In the genomic region with DNA sequence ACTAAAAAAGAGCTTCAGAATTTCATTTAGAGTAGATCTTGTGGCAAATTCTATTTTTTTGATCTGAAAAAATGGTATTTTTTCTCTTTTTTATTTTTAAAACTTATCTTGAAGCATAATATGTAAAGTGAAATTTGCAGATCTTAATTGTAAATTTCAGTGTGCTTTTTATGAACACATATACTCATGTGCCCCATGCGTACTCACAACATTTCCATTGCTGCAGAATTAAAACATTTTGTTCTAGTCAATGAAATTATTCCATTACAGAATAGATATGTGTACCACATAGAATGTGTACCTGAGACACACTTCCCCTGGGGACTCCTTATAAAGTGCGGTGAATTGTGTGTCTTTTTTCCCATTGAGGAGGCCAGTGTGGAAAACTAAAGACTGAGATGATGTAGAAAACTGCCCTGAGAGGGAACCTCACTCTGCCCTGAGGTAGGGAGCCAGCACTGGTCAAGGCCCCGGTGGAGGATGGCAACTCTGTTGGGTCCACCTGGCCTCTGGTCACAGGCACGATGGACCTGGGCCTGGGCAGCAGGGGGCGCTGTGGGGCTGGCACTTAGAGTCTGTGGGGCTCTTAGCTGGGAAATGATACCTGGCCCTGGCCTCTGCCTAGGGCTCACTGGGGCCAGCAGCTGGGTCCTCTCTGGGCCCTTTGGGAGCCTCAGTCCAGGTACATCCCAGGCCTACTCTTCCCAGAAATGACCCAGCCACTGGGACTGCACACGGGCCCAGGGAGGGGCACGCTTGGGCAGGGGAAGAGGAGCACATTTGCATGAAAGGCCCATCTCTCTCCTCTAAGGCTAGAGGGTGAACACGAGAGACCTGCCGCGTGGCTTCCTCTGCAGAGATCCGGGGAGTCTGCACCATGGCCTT, we compare ENCODE assay signal across 1 cellular context.
TF ChIP-seq lines count a peak whose summit lies in the region.

No MANE protein-coding gene starts in this region.

TF ChIP-seq in K562, 482 proteins besides CTCF, POLR2A, EP300 and RAD21 (continued from another document and continues in another):
- TF ChIP-seq USF1 (CRISPR knock-in tag; IDR thresholded peaks at IDR 0.05) (peak; percentile 54; the same call in 1 of the 2 replicates), BMI1 (IDR thresholded peaks at IDR 0.05; ENCODE audit: low read length) (no peak), RBM15 (IDR thresholded peaks at IDR 0.05; ENCODE audit: insufficient read depth, low read length) (no peak), DACH1 (IDR thresholded peaks at IDR 0.05; ENCODE audit: partially characterized antibody) (no peak), RBM17 (IDR thresholded peaks at IDR 0.05; ENCODE audit: borderline replicate concordance, low read depth, low read length) (no peak), CEBPZ (IDR thresholded peaks at IDR 0.05; ENCODE audit: borderline replicate concordance, low read depth, low read length) (no peak), ZBTB8A (IDR thresholded peaks at IDR 0.05; ENCODE audit: partially characterized antibody) (no peak), SMAD4 (CRISPR knock-in tag; conservative IDR thresholded peaks at IDR 0.05) (0 out of 2 replicates have a peak, but pooled peaks have one; percentile 40), SP1 (CRISPR knock-in tag; IDR thresholded peaks at IDR 0.05) (0 out of 2 replicates have a peak, but pooled peaks have one; percentile 36), HINFP (tag; conservative IDR thresholded peaks at IDR 0.05; ENCODE audit: low read depth) (0 out of 2 replicates have a peak, but pooled peaks have one; percentile 6), ETS1 (conservative IDR thresholded peaks at IDR 0.05; ENCODE audit: control insufficient read depth, low read depth, low read length) (no peak; the same call in 1 of the 2 replicates), POLR2B (IDR thresholded peaks at IDR 0.05; ENCODE audit: low read depth, partially characterized antibody) (no peak), GTF2E2 (tag; IDR thresholded peaks at IDR 0.05) (no peak), KLF16 (IDR thresholded peaks at IDR 0.05) (peak; percentile 90), MCM3 (IDR thresholded peaks at IDR 0.05) (no peak), ZNF41 (CRISPR knock-in tag; conservative IDR thresholded peaks at IDR 0.05) (peak; percentile 38; the same call in 1 of the 2 replicates), HNRNPL (IDR thresholded peaks at IDR 0.05; ENCODE audit: low read depth, low read length) (no peak), ATF6 (CRISPR knock-in tag; IDR thresholded peaks at IDR 0.05) (no peak), MTA1 (IDR thresholded peaks at IDR 0.05; ENCODE audit: borderline replicate concordance) (no peak), ZC3H8 (IDR thresholded peaks at IDR 0.05) (no peak), FIP1L1 (IDR thresholded peaks at IDR 0.05; ENCODE audit: low read depth, low read length, poor library complexity, severe bottlenecking) (no peak), HLTF (IDR thresholded peaks at IDR 0.05) (no peak), NELFE (IDR thresholded peaks at IDR 0.05; ENCODE audit: insufficient read depth, insufficient read length) (no peak), TAF1 (IDR thresholded peaks at IDR 0.05; ENCODE audit: control insufficient read depth, extremely low read depth, insufficient read depth, low read length, severe bottlenecking) (no peak), SMARCA4 (IDR thresholded peaks at IDR 0.05) (no peak), ZBTB2 (IDR thresholded peaks at IDR 0.05) (no peak), CBFB (CRISPR knock-in tag; IDR thresholded peaks at IDR 0.05) (peak; percentile 32; the same call in 1 of the 2 replicates), ZNF561 (CRISPR knock-in tag; conservative IDR thresholded peaks at IDR 0.05) (no peak), ZSCAN29 (IDR thresholded peaks at IDR 0.05) (no peak), BACH1 (tag; IDR thresholded peaks at IDR 0.05) (no peak), E2F1 (CRISPR knock-in tag; IDR thresholded peaks at IDR 0.05) (peak; percentile 72; the same call in 1 of the 2 replicates), ZNF311 (CRISPR knock-in tag; IDR thresholded peaks at IDR 0.05) (no peak), NR3C1 (CRISPR knock-in tag; IDR thresholded peaks at IDR 0.05) (no peak; the same call in 1 of the 2 replicates), COPS2 (conservative IDR thresholded peaks at IDR 0.05) (no peak), ZNF717 (CRISPR knock-in tag; IDR thresholded peaks at IDR 0.05) (no peak), ZNF785 (CRISPR knock-in tag; IDR thresholded peaks at IDR 0.05) (no peak; the same call in 1 of the 2 replicates), FOXA1 (IDR thresholded peaks at IDR 0.05; ENCODE audit: borderline replicate concordance) (no peak), NCOA6 (IDR thresholded peaks at IDR 0.05) (no peak)
- TF ChIP-seq, protein P1, sequence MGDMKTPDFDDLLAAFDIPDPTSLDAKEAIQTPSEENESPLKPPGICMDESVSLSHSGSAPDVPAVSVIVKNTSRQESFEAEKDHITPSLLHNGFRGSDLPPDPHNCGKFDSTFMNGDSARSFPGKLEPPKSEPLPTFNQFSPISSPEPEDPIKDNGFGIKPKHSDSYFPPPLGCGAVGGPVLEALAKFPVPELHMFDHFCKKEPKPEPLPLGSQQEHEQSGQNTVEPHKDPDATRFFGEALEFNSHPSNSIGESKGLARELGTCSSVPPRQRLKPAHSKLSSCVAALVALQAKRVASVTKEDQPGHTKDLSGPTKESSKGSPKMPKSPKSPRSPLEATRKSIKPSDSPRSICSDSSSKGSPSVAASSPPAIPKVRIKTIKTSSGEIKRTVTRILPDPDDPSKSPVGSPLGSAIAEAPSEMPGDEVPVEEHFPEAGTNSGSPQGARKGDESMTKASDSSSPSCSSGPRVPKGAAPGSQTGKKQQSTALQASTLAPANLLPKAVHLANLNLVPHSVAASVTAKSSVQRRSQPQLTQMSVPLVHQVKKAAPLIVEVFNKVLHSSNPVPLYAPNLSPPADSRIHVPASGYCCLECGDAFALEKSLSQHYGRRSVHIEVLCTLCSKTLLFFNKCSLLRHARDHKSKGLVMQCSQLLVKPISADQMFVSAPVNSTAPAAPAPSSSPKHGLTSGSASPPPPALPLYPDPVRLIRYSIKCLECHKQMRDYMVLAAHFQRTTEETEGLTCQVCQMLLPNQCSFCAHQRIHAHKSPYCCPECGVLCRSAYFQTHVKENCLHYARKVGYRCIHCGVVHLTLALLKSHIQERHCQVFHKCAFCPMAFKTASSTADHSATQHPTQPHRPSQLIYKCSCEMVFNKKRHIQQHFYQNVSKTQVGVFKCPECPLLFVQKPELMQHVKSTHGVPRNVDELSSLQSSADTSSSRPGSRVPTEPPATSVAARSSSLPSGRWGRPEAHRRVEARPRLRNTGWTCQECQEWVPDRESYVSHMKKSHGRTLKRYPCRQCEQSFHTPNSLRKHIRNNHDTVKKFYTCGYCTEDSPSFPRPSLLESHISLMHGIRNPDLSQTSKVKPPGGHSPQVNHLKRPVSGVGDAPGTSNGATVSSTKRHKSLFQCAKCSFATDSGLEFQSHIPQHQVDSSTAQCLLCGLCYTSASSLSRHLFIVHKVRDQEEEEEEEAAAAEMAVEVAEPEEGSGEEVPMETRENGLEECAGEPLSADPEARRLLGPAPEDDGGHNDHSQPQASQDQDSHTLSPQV (IDR thresholded peaks at IDR 0.05), result no peak
- TF ChIP-seq, protein P2, sequence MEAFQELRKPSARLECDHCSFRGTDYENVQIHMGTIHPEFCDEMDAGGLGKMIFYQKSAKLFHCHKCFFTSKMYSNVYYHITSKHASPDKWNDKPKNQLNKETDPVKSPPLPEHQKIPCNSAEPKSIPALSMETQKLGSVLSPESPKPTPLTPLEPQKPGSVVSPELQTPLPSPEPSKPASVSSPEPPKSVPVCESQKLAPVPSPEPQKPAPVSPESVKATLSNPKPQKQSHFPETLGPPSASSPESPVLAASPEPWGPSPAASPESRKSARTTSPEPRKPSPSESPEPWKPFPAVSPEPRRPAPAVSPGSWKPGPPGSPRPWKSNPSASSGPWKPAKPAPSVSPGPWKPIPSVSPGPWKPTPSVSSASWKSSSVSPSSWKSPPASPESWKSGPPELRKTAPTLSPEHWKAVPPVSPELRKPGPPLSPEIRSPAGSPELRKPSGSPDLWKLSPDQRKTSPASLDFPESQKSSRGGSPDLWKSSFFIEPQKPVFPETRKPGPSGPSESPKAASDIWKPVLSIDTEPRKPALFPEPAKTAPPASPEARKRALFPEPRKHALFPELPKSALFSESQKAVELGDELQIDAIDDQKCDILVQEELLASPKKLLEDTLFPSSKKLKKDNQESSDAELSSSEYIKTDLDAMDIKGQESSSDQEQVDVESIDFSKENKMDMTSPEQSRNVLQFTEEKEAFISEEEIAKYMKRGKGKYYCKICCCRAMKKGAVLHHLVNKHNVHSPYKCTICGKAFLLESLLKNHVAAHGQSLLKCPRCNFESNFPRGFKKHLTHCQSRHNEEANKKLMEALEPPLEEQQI (IDR thresholded peaks at IDR 0.05), result no peak
